8 cellular contexts compared by ENCODE assay signal in the genomic region with DNA sequence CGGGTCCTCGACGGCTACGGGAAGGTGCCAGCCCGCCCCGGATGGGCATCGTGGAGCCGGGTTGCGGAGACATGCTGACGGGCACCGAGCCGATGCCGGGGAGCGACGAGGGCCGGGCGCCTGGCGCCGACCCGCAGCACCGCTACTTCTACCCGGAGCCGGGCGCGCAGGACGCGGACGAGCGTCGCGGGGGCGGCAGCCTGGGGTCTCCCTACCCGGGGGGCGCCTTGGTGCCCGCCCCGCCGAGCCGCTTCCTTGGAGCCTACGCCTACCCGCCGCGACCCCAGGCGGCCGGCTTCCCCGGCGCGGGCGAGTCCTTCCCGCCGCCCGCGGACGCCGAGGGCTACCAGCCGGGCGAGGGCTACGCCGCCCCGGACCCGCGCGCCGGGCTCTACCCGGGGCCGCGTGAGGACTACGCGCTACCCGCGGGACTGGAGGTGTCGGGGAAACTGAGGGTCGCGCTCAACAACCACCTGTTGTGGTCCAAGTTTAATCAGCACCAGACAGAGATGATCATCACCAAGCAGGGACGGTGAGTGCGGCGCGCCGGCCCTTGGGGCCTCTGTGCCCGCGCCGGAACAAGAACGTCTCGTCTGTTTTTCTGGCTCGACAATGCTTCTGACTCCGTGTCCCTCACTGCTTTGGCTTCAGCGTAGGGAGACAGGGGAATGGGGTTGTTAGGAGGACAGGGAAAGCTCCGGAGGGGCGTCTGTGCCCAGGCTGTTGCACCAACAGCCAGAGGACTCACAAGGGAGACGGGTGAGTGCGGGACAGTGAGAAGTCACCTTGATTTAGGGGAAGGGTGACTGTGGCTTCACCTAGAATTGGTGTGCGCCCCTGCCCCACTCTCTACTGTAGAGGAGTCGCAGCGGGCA. TPM values are rescaled to one million over a fixed set of nuclear protein-coding genes. Genes with fewer than 3 reads are reported as not detected.
DNase-seq lines count a peak whose midpoint lies in the region; ATAC-seq and TF ChIP-seq lines count a peak whose summit lies in the region.

No MANE protein-coding gene starts in this region.

- peaks cover 18% of the 10 kb centered on the region for H3K27me3 ChIP-seq in Caco-2 (replicated peaks; ENCODE audit: control insufficient read depth, insufficient read depth, low read length)
- H3K27me3 ChIP-seq in MG63: peaks cover 35% of the 10 kb centered on the region

- POLR2A ChIA-PET in Caco-2 (lab: Charles Lee): interaction anchor here (0.9 to 1.1 kb wide), 2 partner anchors 83 to 237 kb away, joined by 3 to 4 read pairs; no protein-coding TSS in a partner anchor

- no peak for TF ChIP-seq CTCF in Caco-2 (IDR thresholded peaks at IDR 0.05; ENCODE audit: insufficient read depth in 1 of 2, low read depth in 1 of 2, low read length in 1 of 2, severe bottlenecking in 1 of 2, unreplicated experiment in 1 of 2)
- TF ChIP-seq CTCF in natural killer cell (IDR thresholded peaks at IDR 0.05): no peak

- H3K4me1 Mint-ChIP-seq in Caco-2 (ENCODE audit: low read depth, unreplicated experiment) (peaks cover 7% of the 10 kb centered on the region), natural killer cell (peaks cover 66 to 71% of the 10 kb centered on the region in 2 donors)
- peaks cover 25% of the 10 kb centered on the region for H3K4me1 Mint-ChIP-seq in dendritic cell treated with granulocyte-macrophage colony-stimulating factor and Interleukin-4, amounts not matched to agents 40 ng/mL and 50 ng/mL, for 4 days (ENCODE audit: low read depth)

- peaks cover 9% of the 10 kb centered on the region for H3K4me1 ChIP-seq in Caco-2

- no TSS peak for BruUV-seq in Caco-2 (replicated peaks; lab: Mats Ljungman, UMichigan)

- H3K27me3 Mint-ChIP-seq in Caco-2 (ENCODE audit: insufficient read depth, unreplicated experiment) (peaks cover 43% of the 10 kb centered on the region), natural killer cell (ENCODE audit: low read depth in 2 of 2) (no peaks in the 10 kb centered on the region)
- peaks cover 77% of the 10 kb centered on the region for H3K27me3 Mint-ChIP-seq in dendritic cell treated with granulocyte-macrophage colony-stimulating factor and Interleukin-4, amounts not matched to agents 40 ng/mL and 50 ng/mL, for 4 days

- no peaks in the 10 kb centered on the region for H3K36me3 ChIP-seq in Caco-2 (ENCODE audit: control insufficient read depth, insufficient read depth, low read length)
- no peaks in the 10 kb centered on the region for H3K36me3 ChIP-seq in MG63

- H3K36me3 Mint-ChIP-seq in Caco-2 (ENCODE audit: insufficient read depth, unreplicated experiment): no peaks in the 10 kb centered on the region
- H3K36me3 Mint-ChIP-seq in dendritic cell treated with granulocyte-macrophage colony-stimulating factor and Interleukin-4, amounts not matched to agents 40 ng/mL and 50 ng/mL, for 4 days (ENCODE audit: low read depth): no peaks in the 10 kb centered on the region
- peaks cover 21% of the 10 kb centered on the region for H3K36me3 Mint-ChIP-seq in natural killer cell

- H3K9me3 ChIP-seq in Caco-2: no peaks in the 10 kb centered on the region
- H3K9me3 ChIP-seq in MG63: no peaks in the 10 kb centered on the region

- in situ Hi-C loops in ACHN (cut with HindIII; ENCODE audit: low pct_ligation_motif_present, low pct_unique_long_range_greater_than_20kb, low sequenced_read_pairs): no loop called here

- no peak overlapping the region for H3K27ac Mint-ChIP-seq in Caco-2 (ENCODE audit: unreplicated experiment)
- no peak overlapping the region for H3K27ac Mint-ChIP-seq in dendritic cell treated with granulocyte-macrophage colony-stimulating factor and Interleukin-4, amounts not matched to agents 40 ng/mL and 50 ng/mL, for 4 days
- peak overlapping the region; percentile 92 to 94 for H3K27ac Mint-ChIP-seq in natural killer cell

- H3K9me3 Mint-ChIP-seq in Caco-2 (ENCODE audit: unreplicated experiment) (no peaks in the 10 kb centered on the region), natural killer cell (no peaks in the 10 kb centered on the region)
- no peaks in the 10 kb centered on the region for H3K9me3 Mint-ChIP-seq in dendritic cell treated with granulocyte-macrophage colony-stimulating factor and Interleukin-4, amounts not matched to agents 40 ng/mL and 50 ng/mL, for 4 days

- H3K4me3 Mint-ChIP-seq in Caco-2 (ENCODE audit: unreplicated experiment): peak overlapping the region; percentile 68
- H3K4me3 Mint-ChIP-seq in dendritic cell treated with granulocyte-macrophage colony-stimulating factor and Interleukin-4, amounts not matched to agents 40 ng/mL and 50 ng/mL, for 4 days: peak overlapping the region; percentile 59
- H3K4me3 Mint-ChIP-seq in natural killer cell: peak overlapping the region; percentile 99

- DNase-seq in Caco-2 (peak in 1 of 2 experiments; percentile 51), MG63 (peak; percentile 23), natural killer cell (no peak), NK-92 (lab: John Stamatoyannopoulos, UW; ENCODE audit: unreplicated experiment) (no peak), ACHN (no peak)

- peak; percentile 10 for ATAC-seq in GM21526 (IDR thresholded peaks at IDR 0.05; ENCODE audit: low FRiP score, unreplicated experiment)
- ATAC-seq in natural killer cell: peak in 1 of 3 donors; percentile 3
- no peak for ATAC-seq in GM21390 (IDR thresholded peaks at IDR 0.05; ENCODE audit: unreplicated experiment)

- CTCF ChIA-PET in Caco-2 (lab: Charles Lee): interaction anchor here (0.5 to 2.0 kb wide), 29 partner anchors 8 to 395 kb away, joined by 3 to 19 read pairs (median 5); partner anchors contain the start of genes KPNB1, LRRC46, MRPL10 and OSBPL7

- peak overlapping the region; percentile 37 for H3K4me3 ChIP-seq in Caco-2 (ENCODE audit: low read depth, low read length)
- H3K4me3 ChIP-seq in MG63: peak overlapping the region; percentile 38

- intact Hi-C loops in Caco-2 (cut with micrococcal nuclease; ENCODE audit: unreplicated experiment) (loop anchor here (1.0 to 2.0 kb wide), 3 partner anchors 35 to 69 kb away; no protein-coding TSS in a partner anchor), natural killer cell (cut with micrococcal nuclease) (loop anchor here (1.0 to 10.0 kb wide), 5 partner anchors 8 to 91 kb away; partner anchors contain the start of gene OSBPL7)
- intact Hi-C loops in dendritic cell treated with granulocyte-macrophage colony-stimulating factor and Interleukin-4, amounts not matched to agents 40 ng/mL and 50 ng/mL, for 4 days (cut with micrococcal nuclease): no loop called here

RNA-seq across cellular contexts. Expression of gene TBX21, which starts 0.6 kb away (rescaled TPM):
- total RNA-seq in Caco-2 (2022): not detected in 2 replicates
- not detected in 2 replicates for total RNA-seq in MG63 (2014; rRNA removed; shearing (Covaris generic); ENCODE audit: low replicate concordance)
- total RNA-seq in natural killer cell: 100 to 1,000 TPM; 234 to 328 (median 257) TPM

RNA-seq across cellular contexts. Expression of gene TBKBP1, which starts 39.7 kb away (rescaled TPM):
- total RNA-seq in Caco-2 (2022) (27.4 and 30.4 TPM in 2 replicates), natural killer cell (10 to 100 TPM; 21.4 to 38.9 (median 37.6) TPM)
- total RNA-seq in MG63 (2014; rRNA removed; shearing (Covaris generic); ENCODE audit: low replicate concordance): 8.4 and 18.7 TPM in 2 replicates

Comparison
In these comparisons a context has a peak if more than half of its experiments do, and no peak if none do; other contexts are left out.
1. H3K27ac Mint-ChIP-seq: peak in natural killer cell (2 of 2); none in Caco-2 (single experiment) and dendritic cell treated with granulocyte-macrophage colony-stimulating factor and Interleukin-4, amounts not matched to agents 40 ng/mL and 50 ng/mL, for 4 days (single experiment).
2. RNA of gene TBX21, which starts 0.6 kb away (total RNA-seq): 234 to 328 TPM in natural killer cell; not detected in Caco-2 and not detected in MG63; every median in the first group is over 100 times any median in the second.
3. Peak in every context shown above with its lines, with median percentiles within 50 percentile points of each other: H3K4me3 Mint-ChIP-seq.